8 cellular contexts compared by ENCODE assay signal in the genomic region with DNA sequence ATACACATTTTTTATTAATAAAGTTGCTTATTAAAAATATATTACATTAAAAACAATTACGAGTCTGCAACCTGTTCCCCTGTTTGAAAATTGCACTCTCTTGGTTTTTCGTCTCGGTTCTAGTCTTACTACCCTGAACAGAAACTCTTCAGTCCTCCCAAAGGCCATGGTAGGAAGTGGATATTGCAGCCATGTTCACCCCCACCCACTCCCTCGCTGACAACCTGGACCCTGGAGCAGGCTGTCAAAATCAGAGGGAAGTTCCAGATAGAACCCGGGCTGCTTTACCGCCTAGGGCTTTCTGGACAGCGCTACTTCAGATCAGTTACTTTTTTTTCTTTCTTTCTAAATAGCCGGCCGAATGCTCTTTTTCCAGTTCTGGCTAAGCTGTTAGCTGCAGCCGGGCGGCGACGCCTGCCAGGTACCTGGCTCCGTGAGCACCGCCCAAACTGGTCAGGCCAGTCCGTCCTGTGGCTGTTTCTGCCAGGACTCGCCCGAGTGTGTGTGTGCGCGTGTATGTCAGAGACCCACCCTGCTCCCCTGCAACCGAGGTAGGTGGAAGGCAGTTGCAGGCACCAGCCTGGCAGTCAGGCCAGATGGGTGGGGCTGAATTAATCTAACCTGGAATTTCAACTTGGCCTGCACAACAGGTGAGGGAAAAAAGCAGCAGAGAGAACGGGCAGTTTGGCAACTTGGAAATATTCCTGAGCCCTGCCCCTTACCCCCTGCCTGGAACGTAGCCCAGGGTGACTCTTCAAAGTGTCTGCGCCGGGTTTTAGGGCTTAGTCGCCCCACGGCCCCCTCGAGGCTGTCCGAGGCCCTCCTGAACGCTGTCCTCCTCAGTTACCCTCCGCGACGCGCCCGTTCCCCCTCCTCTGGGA. TPM values are rescaled to one million over a fixed set of nuclear protein-coding genes. Genes with fewer than 3 reads are reported as not detected.
DNase-seq lines count a peak whose midpoint lies in the region; ATAC-seq and TF ChIP-seq lines count a peak whose summit lies in the region.

No MANE protein-coding gene starts in this region.

- TF ChIP-seq CTCF in WI38 (IDR thresholded peaks at IDR 0.05; ENCODE audit: low read depth, low read length) (no peak), left ventricle myocardium inferior (IDR thresholded peaks at IDR 0.05; ENCODE audit: borderline replicate concordance) (no peak)

- H3K4me3 ChIP-seq in Jurkat, Clone E6-1 (ENCODE audit: low read length) = peak overlapping the region; percentile 61
- H3K4me3 ChIP-seq in WI38 (ENCODE audit: low read depth, low read length) (peak overlapping the region; percentile 53), left ventricle myocardium inferior (peak overlapping the region; percentile 74)

- no peak for ATAC-seq in HG03432 (IDR thresholded peaks at IDR 0.05; ENCODE audit: unreplicated experiment)

- H3K9me3 ChIP-seq in left ventricle myocardium inferior (replicated peaks) = no peaks in the 10 kb centered on the region

- peak overlapping the region; percentile 60 for H3K27ac ChIP-seq in left ventricle myocardium inferior (replicated peaks)

- DNase-seq in ELF-1 (ENCODE audit: low read depth, low spot score) (peak; percentile 94), left ventricle myocardium inferior (no peak), retina (peak; percentile 68), GOT3 (lab: John Stamatoyannopoulos, UW) (no peak), middle frontal gyrus (ENCODE audit: extremely low spot score, low spot score) (no peak)
- DNase-seq in Jurkat, Clone E6-1 (ENCODE audit: low read depth, low spot score) = no peak

- intact Hi-C loops in left ventricle myocardium inferior (cut with micrococcal nuclease) = no loop called here

- no peaks in the 10 kb centered on the region for H3K27me3 ChIP-seq in left ventricle myocardium inferior (ENCODE audit: low read depth)

- no peaks in the 10 kb centered on the region for H3K36me3 ChIP-seq in left ventricle myocardium inferior

- H3K4me1 ChIP-seq in left ventricle myocardium inferior = peaks cover 86% of the 10 kb centered on the region

RNA-seq across cellular contexts. Expression of gene TET3, which starts 1.1 kb away (rescaled TPM):
- 7.7 TPM for polyA plus RNA-seq in Jurkat, Clone E6-1 (2012; ENCODE audit: insufficient read depth, insufficient read length)
- 2.3 TPM for total RNA-seq in left ventricle myocardium inferior

RNA-seq across cellular contexts. Expression of gene DGUOK, which starts 56.9 kb away (rescaled TPM):
- 166 TPM for polyA plus RNA-seq in Jurkat, Clone E6-1 (2012; ENCODE audit: insufficient read depth, insufficient read length)
- total RNA-seq in left ventricle myocardium inferior = 21.9 TPM

Comparison
In these comparisons a context has a peak if more than half of its experiments do, and no peak if none do; other contexts are left out.
1. DNase-seq: peak in ELF-1 (single experiment) and retina (single experiment); none in Jurkat, Clone E6-1 (single experiment), left ventricle myocardium inferior (single experiment), GOT3 (single experiment) and middle frontal gyrus (single experiment).
2. Peak in every context shown above with its lines, with median percentiles within 50 percentile points of each other: H3K4me3 ChIP-seq.